7 cellular contexts compared by ENCODE assay signal in the genomic region with DNA sequence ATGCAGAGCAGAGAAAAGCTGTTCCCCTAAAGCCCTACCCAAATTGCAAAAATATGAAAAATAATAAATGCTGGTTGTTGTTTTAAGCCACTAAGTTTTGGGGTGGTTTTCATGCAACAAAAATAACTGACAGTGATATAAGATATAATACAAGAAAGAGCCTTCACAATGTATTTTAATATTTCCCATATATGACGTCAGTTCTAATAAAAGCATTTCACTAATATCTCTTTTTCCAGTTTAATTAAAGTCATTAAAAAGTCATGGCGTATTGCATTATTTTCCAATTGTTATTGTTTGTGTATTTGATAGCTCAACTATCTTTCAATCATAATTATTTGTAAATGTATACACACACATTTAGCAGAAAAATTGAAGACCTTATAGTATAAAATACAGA.
"Had no signal": no experiment of that assay in that cellular context is flagged by ENCODE, and none has a peak within 500 bp of the region (broad histone marks: within the 10 kb centered on the region; RNA-seq: fewer than 3 reads in every experiment).

No MANE protein-coding gene starts in this region.

- H3K9ac ChIP-seq: KMS-11 had no signal

- H3K4me3 ChIP-seq: K562 had no signal

- ATAC-seq: K562 had no signal

- H3K27ac ChIP-seq: HL-60, KMS-11 had no signal

- FAIRE-seq: HTR-8/SVneo, K562 had no signal

- DNase-seq: IMR-90, KBM-7, KG1 had no signal

- H3K4me2 ChIP-seq: KMS-11 had no signal
